In genomic region chr14:75258803-75259509, GRCh38 we compare ENCODE assay signal across 8 cellular contexts. TPM values are rescaled to one million over a fixed set of nuclear protein-coding genes. Genes with fewer than 3 reads are reported as not detected.
DNase-seq lines count a peak whose midpoint lies in the region; ATAC-seq and TF ChIP-seq lines count a peak whose summit lies in the region.

No MANE protein-coding gene starts in this region.

- intact Hi-C loops in left ventricle myocardium superior (cut with micrococcal nuclease) = no loop called here

- no peaks in the 10 kb centered on the region for H3K9me3 Mint-ChIP-seq in progenitor cell of endocrine pancreas (ENCODE audit: low read depth)

- in situ Hi-C loops in GM13977 (cut with MboI; ENCODE audit: low pct_unique_long_range_greater_than_20kb, low sequenced_read_pairs, unreplicated experiment) = no loop called here

- H3K27me3 Mint-ChIP-seq in progenitor cell of endocrine pancreas = peaks cover 3% of the 10 kb centered on the region

- TF ChIP-seq CTCF in GM13977 (IDR thresholded peaks at IDR 0.05; ENCODE audit: extremely low read depth, insufficient read depth, missing control alignments) (no peak), progenitor cell of endocrine pancreas (IDR thresholded peaks at IDR 0.05; ENCODE audit: unreplicated experiment) (no peak)

- H3K36me3 Mint-ChIP-seq in progenitor cell of endocrine pancreas (ENCODE audit: insufficient read depth) = no peaks in the 10 kb centered on the region

- H3K4me3 Mint-ChIP-seq in progenitor cell of endocrine pancreas (ENCODE audit: low read depth) = peak overlapping the region; percentile 77

- DNase-seq in GM13977 (ENCODE audit: low spot score) = peak; percentile 93
- DNase-seq in NCI-H1694 treated with DMSO at 0.1 percent for 48 hours (lab: John Stamatoyannopoulos, UW) = peak; percentile 98
- DNase-seq in T-helper 2 cell = peak; percentile 98 to 100 (median 99)
- peak; percentile 82 to 100 (median 98) for DNase-seq in anterior cingulate cortex (lab: John Stamatoyannopoulos, UW)
- peak; percentile 100 for DNase-seq in left ventricle myocardium superior
- DNase-seq in progenitor cell of endocrine pancreas (ENCODE audit: low spot score, unreplicated experiment) = peak; percentile 95
- peak; percentile 99 for DNase-seq in ureter (ENCODE audit: low spot score)

- peak overlapping the region; percentile 97 for H3K27ac Mint-ChIP-seq in progenitor cell of endocrine pancreas

- ATAC-seq in HG02938 (IDR thresholded peaks at IDR 0.05; ENCODE audit: unreplicated experiment) (peak; percentile 96), left ventricle myocardium superior (peak; percentile 94)

- H3K4me1 Mint-ChIP-seq in progenitor cell of endocrine pancreas (ENCODE audit: low read depth) = peaks cover 38% of the 10 kb centered on the region

RNA-seq across cellular contexts. Expression of gene FOS, which starts 19.7 kb away (rescaled TPM):
- 25.4 TPM for total RNA-seq in left ventricle myocardium superior
- total RNA-seq in progenitor cell of endocrine pancreas = 73.7 and 88.8 TPM in 2 replicates
- total RNA-seq in ureter = 158 TPM

Comparison
In these comparisons a context has a peak if more than half of its experiments do, and no peak if none do; other contexts are left out.
1. Peak in every context shown above with its lines: DNase-seq and ATAC-seq.